Comparison of ENCODE assay signal across 1 cellular context in genomic region chr10:73517166-73517888, GRCh38.
TF ChIP-seq lines count a peak whose summit lies in the region.

No MANE protein-coding gene starts in this region.

TF ChIP-seq in HCT116, 20 proteins besides CTCF, POLR2A, EP300 and RAD21 (continued from another document):
- TF ChIP-seq REST (IDR thresholded peaks at IDR 0.05; ENCODE audit: low read depth) (no peak), JUND (IDR thresholded peaks at IDR 0.05) (no peak), EZH2phosphoT487 (IDR thresholded peaks at IDR 0.05; ENCODE audit: borderline replicate concordance) (no peak), CEBPB (IDR thresholded peaks at IDR 0.05; ENCODE audit: low read depth) (no peak), YY1 (IDR thresholded peaks at IDR 0.05; ENCODE audit: extremely low read depth, insufficient replicate concordance, low read depth, low read length) (no peak), ZBTB33 (IDR thresholded peaks at IDR 0.05; ENCODE audit: extremely low read depth, insufficient replicate concordance, low read length) (no peak), ZNF274 (IDR thresholded peaks at IDR 0.05; ENCODE audit: low read depth, low read length) (no peak), EGR1 (IDR thresholded peaks at IDR 0.05; ENCODE audit: low read depth) (no peak), ZFX (IDR thresholded peaks at IDR 0.05) (no peak), SP1 (IDR thresholded peaks at IDR 0.05; ENCODE audit: low read depth) (no peak), SIN3A (IDR thresholded peaks at IDR 0.05; ENCODE audit: low read depth) (no peak)
